8 cellular contexts compared by ENCODE assay signal in the genomic region with DNA sequence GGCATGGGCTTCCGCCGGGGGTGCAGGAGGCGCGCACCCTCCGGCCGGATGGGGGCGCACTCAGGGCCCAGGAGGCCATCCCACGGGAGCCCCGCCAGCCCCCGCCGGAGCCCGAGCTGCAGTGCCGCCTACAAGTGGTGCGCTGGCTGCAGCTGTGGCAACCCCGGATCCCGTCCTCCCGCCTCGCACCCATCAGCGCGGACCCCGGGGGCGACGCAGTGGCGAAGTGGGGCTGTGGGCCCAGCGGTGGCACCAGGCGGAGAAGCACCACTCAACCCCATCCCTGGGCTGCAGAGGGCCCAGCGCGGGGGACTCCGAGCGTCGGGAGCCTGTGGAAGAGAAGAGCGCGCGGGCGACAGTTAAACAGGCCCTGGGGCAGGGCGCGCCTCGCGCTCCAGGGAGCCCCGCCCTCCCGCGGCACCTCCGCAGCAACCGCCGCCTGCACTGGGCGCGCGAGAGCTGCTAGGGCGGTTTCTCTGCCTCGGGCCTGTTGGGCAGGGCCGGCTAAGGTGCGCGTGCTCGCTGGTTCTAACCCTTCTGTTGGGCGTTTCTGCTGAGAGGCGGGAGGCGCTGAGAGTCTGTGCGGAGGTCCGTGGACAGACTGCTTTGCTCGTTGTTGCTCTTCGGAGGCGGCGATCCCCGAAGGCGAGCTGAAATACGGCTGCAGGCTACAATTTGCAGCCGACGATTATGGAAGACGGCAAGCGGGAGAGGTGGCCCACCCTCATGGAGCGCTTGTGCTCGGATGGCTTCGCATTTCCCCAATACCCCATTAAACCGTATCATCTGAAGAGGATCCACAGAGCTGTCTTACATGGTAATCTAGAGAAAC. TPM values are rescaled to one million over a fixed set of nuclear protein-coding genes. Genes with fewer than 3 reads are reported as not detected.
DNase-seq lines count a peak whose midpoint lies in the region; ATAC-seq, FAIRE-seq and TF ChIP-seq lines count a peak whose summit lies in the region.
"Not testable (repeated sequence)": the region's sequence is repeated elsewhere in the genome, so short reads cannot be mapped to it uniquely, and the experiment has no call there.

A gene (plus strand): TSS at position 104 of the 832 bp plus-strand sequence. CDS start 587 bp downstream, at position 691.

- H3F3A ChIP-seq in Loucy (ENCODE audit: low read depth) = not testable (repeated sequence)

- TF ChIP-seq POLR2A in uterus (IDR thresholded peaks at IDR 0.05) = peak in 1 of 2 donors; percentile 48

- DNase-seq in GM18507 (ENCODE audit: extremely low spot score, insufficient read length, low read depth) = peak; percentile 23
- peak; percentile 63 to 69 for DNase-seq in activated CD8-positive, alpha-beta memory T cell treated with anti-CD3 and anti-CD28 coated beads for 4 hours (ENCODE audit: low read depth in 2 of 2)
- DNase-seq in dermis microvascular lymphatic vessel endothelial cell (ENCODE audit: low read depth in 2 of 2) = peak; percentile 18 to 73
- DNase-seq in kidney tubule cell (ENCODE audit: low spot score) = peak; percentile 87
- peak; percentile 81 to 83 for DNase-seq in uterus

- not testable (repeated sequence) for H3K9me3 ChIP-seq in Loucy (ENCODE audit: insufficient read depth, low read depth, low read length); skeletal muscle tissue (ENCODE audit: control insufficient read depth in 3 of 3, low read length in 3 of 3); uterus

- peak within 1 kb of the TSS; percentile 72 for H3K27ac ChIP-seq in skeletal muscle tissue (ENCODE audit: low read depth, low read length)
- peak within 1 kb of the TSS; percentile 92 to 96 for H3K27ac ChIP-seq in uterus

- not testable (repeated sequence) for H3K27me3 ChIP-seq in Loucy (ENCODE audit: insufficient read depth, low read length, poor library complexity, severe bottlenecking); skeletal muscle tissue (ENCODE audit: control insufficient read depth in 3 of 3, insufficient read depth in 3 of 3, low read length in 3 of 3); uterus

- intact Hi-C loops in uterus (cut with DNase I; ENCODE audit: low total_unique reads) = not testable (repeated sequence)

- H3K4me3 ChIP-seq in Loucy (ENCODE audit: low read length, poor library complexity, severe bottlenecking) (peak within 1 kb of the TSS; percentile 78), skeletal muscle tissue (ENCODE audit: low read length in 3 of 3) (peak within 1 kb of the TSS; percentile 78 to 87 (median 82)), uterus (peak within 1 kb of the TSS; percentile 61 to 81)

- H4K20me1 ChIP-seq in Loucy (ENCODE audit: insufficient read depth, low read length, poor library complexity, severe bottlenecking) = not testable (repeated sequence)

- not testable (repeated sequence) for H3K4me1 ChIP-seq in Loucy (ENCODE audit: insufficient read depth, low read length, poor library complexity, severe bottlenecking); skeletal muscle tissue (ENCODE audit: control insufficient read depth in 3 of 3, insufficient read depth in 3 of 3, low read length in 3 of 3); uterus

- peak; percentile 85 for ATAC-seq in HG02623 (IDR thresholded peaks at IDR 0.05; ENCODE audit: unreplicated experiment)

- TF ChIP-seq CTCF in Loucy (conservative IDR thresholded peaks at IDR 0.05; ENCODE audit: low read length) (peak; percentile 28; the same call in 1 of the 2 replicates), uterus (IDR thresholded peaks at IDR 0.05) (peak; percentile 11 to 72 (median 70))

- peak within 1 kb of the TSS; percentile 79 for H3K9ac ChIP-seq in Loucy (ENCODE audit: low read depth, low read length, poor library complexity, severe bottlenecking)
- peak within 1 kb of the TSS; percentile 79 to 88 (median 81) for H3K9ac ChIP-seq in skeletal muscle tissue (ENCODE audit: low read depth in 1 of 3, low read length in 3 of 3)

- peak within 1 kb of the TSS; percentile 74 for H3K4me2 ChIP-seq in Loucy (ENCODE audit: low read depth, low read length, poor library complexity, severe bottlenecking)

- H3K36me3 ChIP-seq in Loucy (ENCODE audit: insufficient read depth, low read length); skeletal muscle tissue (ENCODE audit: control insufficient read depth in 3 of 3, insufficient read depth in 3 of 3, low read length in 3 of 3); uterus: not testable (repeated sequence)

- FAIRE-seq in GM18507 (lab: Jason Lieb, UNC) = peak; percentile 45

- H3K9me2 ChIP-seq in Loucy (replicated peaks; ENCODE audit: low read depth, low read length) = not testable (repeated sequence)

- peaks cover 12% of the 10 kb centered on the region; the same call in 1 of the 2 replicates for H3K79me2 ChIP-seq in Loucy (ENCODE audit: insufficient read depth, low read length)

- H2AFZ ChIP-seq in Loucy (ENCODE audit: low read length) = peak within 1 kb of the TSS; percentile 99

RNA-seq across cellular contexts. Expression of the gene that starts here (rescaled TPM):
- 25.9 and 28.8 TPM in 2 replicates for total RNA-seq in dermis microvascular lymphatic vessel endothelial cell
- total RNA-seq in skeletal muscle tissue = 25.1 TPM
- 100 to 1,000 TPM in 1 of 4 donors, 10 to 100 TPM in 3; 24.3 to 144 (median 61.2) TPM for total RNA-seq in uterus

Comparison
In these comparisons a context has a peak if more than half of its experiments do, and no peak if none do; other contexts are left out.
1. Peak in every context shown above with its lines: DNase-seq, ATAC-seq, H3K4me3 ChIP-seq and H3K27ac ChIP-seq.
2. DNase-seq: peak in every context shown above with its lines; median percentile 87 in kidney tubule cell; 82 in uterus; 66 in activated CD8-positive, alpha-beta memory T cell treated with anti-CD3 and anti-CD28 coated beads for 4 hours; 46 in dermis microvascular lymphatic vessel endothelial cell; 23 in GM18507.